Comparison of ENCODE assay signal across 13 cellular contexts in the genomic region with DNA sequence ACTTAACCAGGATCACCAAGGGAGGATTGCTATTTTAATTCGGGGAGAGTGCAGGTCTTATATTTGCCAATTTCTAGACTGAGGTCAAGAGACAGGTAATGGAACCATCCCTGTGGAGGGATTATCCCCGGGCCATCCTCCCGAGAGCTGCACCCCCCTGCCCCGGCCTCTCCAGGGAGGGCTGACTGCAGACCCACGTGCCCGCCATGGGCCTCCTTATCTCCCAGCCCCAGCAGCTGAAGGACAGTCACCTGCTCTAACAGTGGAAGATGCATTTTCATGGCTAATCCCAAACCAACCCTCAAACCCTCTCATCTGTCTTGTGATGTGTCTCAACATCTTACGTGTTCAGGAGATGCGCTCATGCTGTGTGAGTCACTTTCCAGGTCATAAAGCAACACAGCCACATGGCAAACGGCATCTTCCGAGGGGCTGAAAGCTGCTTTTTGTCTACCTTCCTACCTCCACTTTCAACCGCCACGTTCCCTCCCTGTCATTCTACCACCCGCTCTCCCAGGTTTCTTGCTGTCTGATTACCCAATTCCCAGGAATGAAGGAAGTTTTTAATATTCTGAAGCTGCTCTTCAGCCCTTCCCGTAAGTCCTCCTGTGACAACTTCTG. TPM values are rescaled to one million over a fixed set of nuclear protein-coding genes. Genes with fewer than 3 reads are reported as not detected.
DNase-seq lines count a peak whose midpoint lies in the region; ATAC-seq and TF ChIP-seq lines count a peak whose summit lies in the region.
"Had no signal": no experiment of that assay in that cellular context is flagged by ENCODE, and none has a peak within 500 bp of the region (broad histone marks: within the 10 kb centered on the region; RNA-seq: fewer than 3 reads in every experiment).

No MANE protein-coding gene starts in this region.

- H3K4me2 ChIP-seq in osteoblast (ENCODE audit: insufficient read depth, low read length): no peak overlapping the region

- no peaks in the 10 kb centered on the region for H3K9me3 ChIP-seq in osteoblast (ENCODE audit: low read depth, low read length)
- H3K9me3 ChIP-seq: SJSA1 had no signal

- no peak overlapping the region for H3K4me3 ChIP-seq in osteoblast (ENCODE audit: insufficient read depth, low read length)
- H3K4me3 ChIP-seq: SJSA1 had no signal

- no peaks in the 10 kb centered on the region for H3K36me3 ChIP-seq in osteoblast (ENCODE audit: insufficient read depth, low read length)
- H3K36me3 ChIP-seq: SJSA1 had no signal

- DNase-seq in EH (ENCODE audit: low read depth) (peak; percentile 65), MV-4-11 (lab: John Stamatoyannopoulos, UW) (peak; percentile 19), osteoblast (ENCODE audit: insufficient read length, low spot score, missing footprints) (no peak)
- no peak for DNase-seq in effector memory CD8-positive, alpha-beta T cell
- DNase-seq: MM.1S; NCI-H524 treated with DMSO at 0.1 percent for 48 hours; occipital lobe; stimulated activated CD4-positive, alpha-beta T cell treated with anti-CD3 and anti-CD28 coated beads, Interleukin-15, amount 100 ng/mL, for 24 hours had no signal

- no peak overlapping the region for H2AFZ ChIP-seq in osteoblast (ENCODE audit: low read length)

- H3K9me3 Mint-ChIP-seq in effector memory CD8-positive, alpha-beta T cell: no peaks in the 10 kb centered on the region

- no peak for ATAC-seq in effector memory CD8-positive, alpha-beta T cell (replicated peaks)
- ATAC-seq in GM21515 (IDR thresholded peaks at IDR 0.05; ENCODE audit: unreplicated experiment): no peak
- ATAC-seq in HG02759 (IDR thresholded peaks at IDR 0.05; ENCODE audit: unreplicated experiment): no peak
- ATAC-seq in GM18502 (IDR thresholded peaks at IDR 0.05; ENCODE audit: poor library complexity, unreplicated experiment): no peak

- no peaks in the 10 kb centered on the region for H4K20me1 ChIP-seq in osteoblast (ENCODE audit: insufficient read depth, low read length)

- H3K27me3 Mint-ChIP-seq in effector memory CD8-positive, alpha-beta T cell: no peaks in the 10 kb centered on the region
- H3K27me3 Mint-ChIP-seq: brain had no signal

- H3K27me3 ChIP-seq in osteoblast (ENCODE audit: insufficient read depth, low read length): no peaks in the 10 kb centered on the region
- H3K27me3 ChIP-seq: SJSA1 had no signal

- H3K36me3 Mint-ChIP-seq in effector memory CD8-positive, alpha-beta T cell (ENCODE audit: insufficient read depth): peaks cover 40% of the 10 kb centered on the region
- H3K36me3 Mint-ChIP-seq: brain had no signal

- no peaks in the 10 kb centered on the region for H3K79me2 ChIP-seq in osteoblast (ENCODE audit: insufficient read depth, low read length)

- H3K4me1 Mint-ChIP-seq in effector memory CD8-positive, alpha-beta T cell (ENCODE audit: low read depth in 2 of 2): peaks cover 79 to 87% of the 10 kb centered on the region in 2 donors

- H3K27ac Mint-ChIP-seq in effector memory CD8-positive, alpha-beta T cell: peak overlapping the region; percentile 86 to 93

- H3K27ac ChIP-seq in osteoblast (ENCODE audit: low read depth, low read length): peak overlapping the region; percentile 51
- H3K27ac ChIP-seq: SJSA1 had no signal

- no peak for TF ChIP-seq CTCF in osteoblast (IDR thresholded peaks at IDR 0.05; ENCODE audit: extremely low read depth, low read depth, low read length)

- peak overlapping the region in 1 of 2 donors; percentile 32 for H3K4me3 Mint-ChIP-seq in effector memory CD8-positive, alpha-beta T cell
- H3K4me3 Mint-ChIP-seq: brain had no signal

- H3K4me1 ChIP-seq in osteoblast (ENCODE audit: insufficient read depth, low read length): peaks cover 14% of the 10 kb centered on the region

RNA-seq across cellular contexts. Expression of a gene that starts 54.6 kb away (rescaled TPM):
- total RNA-seq in osteoblast: 1.5 and 2.2 TPM in 2 replicates
- total RNA-seq: SJSA1 had no signal

Comparison
In these comparisons a context has a peak if more than half of its experiments do, and no peak if none do; other contexts are left out.
1. DNase-seq: peak in EH (single experiment) and MV-4-11 (single experiment); none in effector memory CD8-positive, alpha-beta T cell (0 of 3) and osteoblast (single experiment).